Comparison of ENCODE assay signal across 28 cellular contexts in genomic region chr12:106506691-106507090, GRCh38.
"Had no signal": no experiment of that assay in that cellular context is flagged by ENCODE, and none has a peak within 500 bp of the region (broad histone marks: within the 10 kb centered on the region; RNA-seq: fewer than 3 reads in every experiment).

No MANE protein-coding gene starts in this region.

- H3K9ac ChIP-seq: parathyroid adenoma had no signal

- H3K4me3 Mint-ChIP-seq: activated CD4-positive, alpha-beta T cell treated with anti-CD3 and anti-CD28 coated beads for 36 hours; activated naive CD4-positive, alpha-beta T cell treated with anti-CD3 and anti-CD28 coated beads, Interleukin-2, amount 10 ng/mL, durations not matched to agents 7 days and 5 days; activated naive CD8-positive, alpha-beta T cell treated with anti-CD3 and anti-CD28 coated beads, Interleukin-2, amount 10 ng/mL, durations not matched to agents 7 days and 5 days; effector memory CD8-positive, alpha-beta T cell; immature natural killer cell; mesothelial cell of epicardium; naive B cell; T-helper 2 cell treated with Interferon-gamma antibody and Interleukin-4, amounts not matched to agents 5 μg/mL and 100 μg/mL, for 36 hours had no signal

- H3K27ac Mint-ChIP-seq: activated CD4-positive, alpha-beta T cell treated with anti-CD3 and anti-CD28 coated beads for 36 hours; activated naive CD4-positive, alpha-beta T cell treated with anti-CD3 and anti-CD28 coated beads, Interleukin-2, amount 10 ng/mL, durations not matched to agents 7 days and 5 days; activated naive CD8-positive, alpha-beta T cell treated with anti-CD3 and anti-CD28 coated beads, Interleukin-2, amount 10 ng/mL, durations not matched to agents 7 days and 5 days; effector memory CD8-positive, alpha-beta T cell; immature natural killer cell; mesothelial cell of epicardium; naive B cell; T-helper 2 cell treated with Interferon-gamma antibody and Interleukin-4, amounts not matched to agents 5 μg/mL and 100 μg/mL, for 36 hours had no signal

- H3K9me3 Mint-ChIP-seq: activated naive CD4-positive, alpha-beta T cell treated with anti-CD3 and anti-CD28 coated beads, Interleukin-2, amount 10 ng/mL, durations not matched to agents 7 days and 5 days; activated naive CD8-positive, alpha-beta T cell treated with anti-CD3 and anti-CD28 coated beads, Interleukin-2, amount 10 ng/mL, durations not matched to agents 7 days and 5 days; effector memory CD8-positive, alpha-beta T cell; immature natural killer cell; mesothelial cell of epicardium; naive B cell; nephron progenitor cell; T-helper 2 cell treated with Interferon-gamma antibody and Interleukin-4, amounts not matched to agents 5 μg/mL and 100 μg/mL, for 36 hours had no signal

- H3K4me1 Mint-ChIP-seq: activated CD4-positive, alpha-beta T cell treated with anti-CD3 and anti-CD28 coated beads for 36 hours; activated naive CD4-positive, alpha-beta T cell treated with anti-CD3 and anti-CD28 coated beads, Interleukin-2, amount 10 ng/mL, durations not matched to agents 7 days and 5 days; activated naive CD8-positive, alpha-beta T cell treated with anti-CD3 and anti-CD28 coated beads, Interleukin-2, amount 10 ng/mL, durations not matched to agents 7 days and 5 days; immature natural killer cell; mesothelial cell of epicardium; naive B cell had no signal

- H3K27me3 ChIP-seq: ascending aorta, brain microvascular endothelial cell, gastrocnemius medialis, spleen, tibial nerve had no signal

- H3K79me2 ChIP-seq: parathyroid adenoma had no signal

- H3K27ac ChIP-seq: ascending aorta, brain microvascular endothelial cell, gastrocnemius medialis, parathyroid adenoma, psoas muscle, spleen, tibial nerve had no signal

- H3K4me3 ChIP-seq: ascending aorta, gastrocnemius medialis, psoas muscle, spleen, tibial nerve had no signal

- DNase-seq: activated CD4-positive, alpha-beta T cell treated with anti-CD3 and anti-CD28 coated beads for 36 hours; activated CD4-positive, CD25-positive, alpha-beta regulatory T cell; activated effector memory CD4-positive, alpha-beta T cell treated with Interleukin-2 at 50 U/mL for 16 hours; activated naive CD4-positive, alpha-beta T cell treated with anti-CD3 and anti-CD28 coated beads, Interleukin-2, amount 10 ng/mL, durations not matched to agents 7 days and 5 days; activated naive CD8-positive, alpha-beta T cell treated with anti-CD3 and anti-CD28 coated beads, Interleukin-2, amount 10 ng/mL, durations not matched to agents 7 days and 5 days; activated T-cell treated with anti-CD3 and anti-CD28 coated beads for 4 hours; brain microvascular endothelial cell; cortex of kidney; effector memory CD8-positive, alpha-beta T cell; erythroblast; gastrocnemius medialis; hippocampal formation; immature natural killer cell; kidney; left colon; naive B cell; nephron progenitor cell; occipital lobe; psoas muscle; right cardiac atrium; spleen; stimulated activated naive CD4-positive, alpha-beta T cell; T-helper 1 cell had no signal

- H3K9me3 ChIP-seq: ascending aorta, gastrocnemius medialis, psoas muscle, spleen, tibial nerve had no signal

- ATAC-seq: activated CD4-positive, alpha-beta T cell treated with anti-CD3 and anti-CD28 coated beads for 36 hours; effector memory CD8-positive, alpha-beta T cell; gastrocnemius medialis; left colon; psoas muscle; right cardiac atrium had no signal

- H2AFZ ChIP-seq: parathyroid adenoma had no signal

- H3K27me3 Mint-ChIP-seq: activated CD4-positive, alpha-beta T cell treated with anti-CD3 and anti-CD28 coated beads for 36 hours; activated naive CD4-positive, alpha-beta T cell treated with anti-CD3 and anti-CD28 coated beads, Interleukin-2, amount 10 ng/mL, durations not matched to agents 7 days and 5 days; activated naive CD8-positive, alpha-beta T cell treated with anti-CD3 and anti-CD28 coated beads, Interleukin-2, amount 10 ng/mL, durations not matched to agents 7 days and 5 days; effector memory CD8-positive, alpha-beta T cell; naive B cell had no signal
